11 cellular contexts compared by ENCODE assay signal in the genomic region with DNA sequence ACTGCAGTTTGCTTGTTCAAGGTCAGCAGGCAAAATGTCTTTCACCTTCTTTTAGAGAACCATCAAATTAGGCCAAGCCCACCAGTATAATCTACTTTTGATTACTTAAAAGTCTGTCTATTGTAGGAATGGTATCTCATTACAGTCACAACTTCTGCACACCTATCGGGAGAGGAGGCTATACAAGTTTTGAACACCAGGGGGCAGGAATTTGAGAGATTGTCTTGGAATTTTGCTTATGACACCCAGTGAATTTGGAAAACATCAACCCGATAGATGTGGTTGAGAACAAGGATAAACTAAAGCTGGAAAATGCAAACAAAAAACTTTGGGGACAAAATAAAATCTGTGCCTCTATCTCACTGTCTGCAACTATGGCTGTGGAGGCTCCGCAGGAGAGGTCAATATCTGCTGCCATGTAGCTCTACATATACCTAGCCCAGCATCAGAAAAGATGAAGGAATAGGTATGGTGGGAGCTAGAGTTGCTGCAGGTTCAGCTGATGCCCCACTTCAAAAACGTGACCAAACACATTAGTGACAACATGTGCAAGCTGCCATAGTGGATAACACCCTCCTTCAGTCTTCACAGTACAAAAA.
DNase-seq lines count a peak whose midpoint lies in the region; ATAC-seq, FAIRE-seq and TF ChIP-seq lines count a peak whose summit lies in the region.
"Had no signal": no experiment of that assay in that cellular context is flagged by ENCODE, and none has a peak within 500 bp of the region (broad histone marks: within the 10 kb centered on the region; RNA-seq: fewer than 3 reads in every experiment).

No MANE protein-coding gene starts in this region.

- no peak overlapping the region for H3K4me3 ChIP-seq in pancreas
- H3K4me3 ChIP-seq: skin epidermis had no signal

- no peak overlapping the region for H3K27ac Mint-ChIP-seq in chondrocyte (ENCODE audit: unreplicated experiment)
- no peak overlapping the region for H3K27ac Mint-ChIP-seq in activated T-helper 2 cell treated with anti-CD3 and anti-CD28 coated beads, Interferon-gamma antibody, Interleukin-2, Interleukin-4, amounts not matched to agents 10 μg/mL and 5 μg/mL and 100 μg/mL, durations not matched to agents 14 hours and 24 hours and 36 hours

- ATAC-seq in GM18868 (IDR thresholded peaks at IDR 0.05; ENCODE audit: unreplicated experiment) (peak; percentile 58), pancreas (peak in 1 of 4 donors; percentile 34)
- ATAC-seq: activated T-cell treated with anti-CD3 and anti-CD28 coated beads, Interleukin-2, amount 50 U/mL, for 4 hours had no signal

- WGBS in pancreas, 2 donors = 59 to 69% methylated on average over 4 of the region's 4 CpGs

- no peaks in the 10 kb centered on the region for H3K9me3 ChIP-seq in pancreas

- no peaks in the 10 kb centered on the region for H3K27me3 Mint-ChIP-seq in chondrocyte (ENCODE audit: low read depth)
- H3K27me3 Mint-ChIP-seq in activated T-helper 2 cell treated with anti-CD3 and anti-CD28 coated beads, Interferon-gamma antibody, Interleukin-2, Interleukin-4, amounts not matched to agents 10 μg/mL and 5 μg/mL and 100 μg/mL, durations not matched to agents 14 hours and 24 hours and 36 hours (ENCODE audit: low read depth) = no peaks in the 10 kb centered on the region

- no peaks in the 10 kb centered on the region for H3K9me3 Mint-ChIP-seq in chondrocyte (ENCODE audit: low read depth)
- H3K9me3 Mint-ChIP-seq in activated T-helper 2 cell treated with anti-CD3 and anti-CD28 coated beads, Interferon-gamma antibody, Interleukin-2, Interleukin-4, amounts not matched to agents 10 μg/mL and 5 μg/mL and 100 μg/mL, durations not matched to agents 14 hours and 24 hours and 36 hours = peaks cover 31% of the 10 kb centered on the region

- no peaks in the 10 kb centered on the region for H3K4me1 ChIP-seq in pancreas

- FAIRE-seq in pancreas (lab: Jason Lieb, UNC) = no peak
- FAIRE-seq: islet of Langerhans had no signal

- peak; percentile 58 for TF ChIP-seq CTCF in chondrocyte (IDR thresholded peaks at IDR 0.05)
- TF ChIP-seq CTCF in pancreas (IDR thresholded peaks at IDR 0.05) = peak in 3 of 4 donors; percentile 15 to 34 (median 25)

- no peak overlapping the region for H3K27ac ChIP-seq in pancreas
- H3K27ac ChIP-seq: skin epidermis had no signal

- no peaks in the 10 kb centered on the region for H3K36me3 ChIP-seq in pancreas

- DNase-seq in NAMALWA (ENCODE audit: low spot score) (peak; percentile 61), chondrocyte (ENCODE audit: low spot score) (no peak), pancreas (peak in 1 of 6 donors; percentile 17), T-helper 1 cell (no peak), NCI-H2029 treated with DMSO at 0.1 percent for 48 hours (lab: John Stamatoyannopoulos, UW) (no peak)
- no peak for DNase-seq in activated T-helper 2 cell treated with anti-CD3 and anti-CD28 coated beads, Interferon-gamma antibody, Interleukin-2, Interleukin-4, amounts not matched to agents 10 μg/mL and 5 μg/mL and 100 μg/mL, durations not matched to agents 14 hours and 24 hours and 36 hours (ENCODE audit: low spot score)
- DNase-seq: activated T-cell treated with anti-CD3 and anti-CD28 coated beads, Interleukin-2, amount 50 U/mL, for 4 hours; IMR-90 had no signal

- H3K4me1 Mint-ChIP-seq in chondrocyte (ENCODE audit: low read depth) = no peaks in the 10 kb centered on the region
- no peaks in the 10 kb centered on the region for H3K4me1 Mint-ChIP-seq in activated T-helper 2 cell treated with anti-CD3 and anti-CD28 coated beads, Interferon-gamma antibody, Interleukin-2, Interleukin-4, amounts not matched to agents 10 μg/mL and 5 μg/mL and 100 μg/mL, durations not matched to agents 14 hours and 24 hours and 36 hours (ENCODE audit: low read depth)

- H3K4me3 Mint-ChIP-seq in chondrocyte (ENCODE audit: unreplicated experiment) = no peak overlapping the region
- no peak overlapping the region for H3K4me3 Mint-ChIP-seq in activated T-helper 2 cell treated with anti-CD3 and anti-CD28 coated beads, Interferon-gamma antibody, Interleukin-2, Interleukin-4, amounts not matched to agents 10 μg/mL and 5 μg/mL and 100 μg/mL, durations not matched to agents 14 hours and 24 hours and 36 hours (ENCODE audit: low read depth)
- H3K4me3 Mint-ChIP-seq: activated T-cell treated with anti-CD3 and anti-CD28 coated beads, Interleukin-2, amount 50 U/mL, for 4 hours had no signal

- H3K36me3 Mint-ChIP-seq in chondrocyte (ENCODE audit: low read depth) = no peaks in the 10 kb centered on the region
- H3K36me3 Mint-ChIP-seq in activated T-helper 2 cell treated with anti-CD3 and anti-CD28 coated beads, Interferon-gamma antibody, Interleukin-2, Interleukin-4, amounts not matched to agents 10 μg/mL and 5 μg/mL and 100 μg/mL, durations not matched to agents 14 hours and 24 hours and 36 hours (ENCODE audit: low read depth) = no peaks in the 10 kb centered on the region

- no peaks in the 10 kb centered on the region for H3K27me3 ChIP-seq in pancreas

- intact Hi-C loops in pancreas (cut with DNase I) = no loop called here
- intact Hi-C loops in activated T-helper 2 cell treated with anti-CD3 and anti-CD28 coated beads, Interferon-gamma antibody, Interleukin-2, Interleukin-4, amounts not matched to agents 10 μg/mL and 5 μg/mL and 100 μg/mL, durations not matched to agents 14 hours and 24 hours and 36 hours (cut with micrococcal nuclease) = no loop called here
